Comparison of ENCODE assay signal across 13 cellular contexts in the genomic region with DNA sequence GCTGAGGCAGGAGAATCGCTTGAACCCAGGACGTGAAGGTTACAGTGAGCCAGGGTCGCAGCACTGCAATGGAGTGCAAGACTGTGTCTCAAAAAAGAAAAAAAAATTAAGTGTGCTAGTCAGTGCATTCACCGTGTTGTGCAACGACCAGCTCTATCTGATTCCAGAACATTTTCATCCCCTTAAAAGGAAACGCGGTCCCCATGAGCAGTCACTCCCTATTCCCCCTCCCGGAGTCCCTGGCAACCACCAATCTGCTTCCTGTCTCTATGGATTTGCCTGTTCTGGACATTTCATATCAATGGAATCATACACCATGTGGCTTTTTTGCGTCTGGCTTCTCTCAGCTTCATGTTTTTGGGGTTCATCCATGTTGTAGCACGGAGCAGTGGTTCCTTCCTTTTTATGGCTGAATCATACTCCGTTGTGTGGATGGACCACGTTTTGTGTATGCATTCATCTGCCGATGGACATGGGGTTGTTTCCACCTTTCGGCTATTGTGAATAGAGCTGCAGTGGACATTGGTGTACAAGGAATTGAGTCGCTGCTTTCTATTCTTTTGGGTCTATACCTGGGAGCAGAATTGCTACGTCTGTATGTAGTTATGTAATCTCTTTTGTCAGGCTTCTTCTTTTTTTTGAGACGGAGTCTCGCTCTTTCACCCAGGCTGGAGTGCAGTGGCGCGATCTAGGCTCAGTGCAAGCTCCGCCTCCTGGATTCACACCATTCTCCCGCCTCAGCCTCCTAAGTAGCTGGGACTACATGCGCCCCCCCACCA. TPM values are rescaled to one million over a fixed set of nuclear protein-coding genes. Genes with fewer than 3 reads are reported as not detected.
A peak's percentile ranks its signal among the peaks of the same experiment; 100 is the strongest.
DNase-seq lines count a peak whose midpoint lies in the region; ATAC-seq, FAIRE-seq and TF ChIP-seq lines count a peak whose summit lies in the region.
"Had no signal": no experiment of that assay in that cellular context is flagged by ENCODE, and none has a peak within 500 bp of the region (broad histone marks: within the 10 kb centered on the region; RNA-seq: fewer than 3 reads in every experiment).

No MANE protein-coding gene starts in this region.

- no peak overlapping the region for H2BK5ac ChIP-seq in trophoblast cell (ENCODE audit: low read depth, low read length, poor library complexity)

- CTCF ChIA-PET in HepG2 (lab: Yijun Ruan, JAX; ENCODE audit: low intra/inter-chr PET ratio, low total read pairs), result no interaction called here

- BruUV-seq in HepG2 (replicated peaks; lab: Mats Ljungman, UMichigan), result no TSS peak

- ATAC-seq in HepG2 (no peak), Right ventricle myocardium superior (ENCODE audit: poor library complexity) (peak; percentile 71), aorta (ENCODE audit: low FRiP score) (peak; percentile 84), HG03342 (IDR thresholded peaks at IDR 0.05; ENCODE audit: unreplicated experiment) (no peak), HG02571 (IDR thresholded peaks at IDR 0.05; ENCODE audit: unreplicated experiment) (no peak)
- ATAC-seq: SK-N-SH treated with all-trans-retinoic acid at 6 μM for 48 hours had no signal

- H3K23ac ChIP-seq in trophoblast cell (ENCODE audit: low read length), result no peak overlapping the region

- 89% methylated on average over 23 of the region's 23 CpGs for WGBS in liver
- 92% methylated on average over 23 of the region's 23 CpGs for WGBS in HepG2 (ENCODE audit: low lambda C conversion rate)
- no CpG with 5 or more reads among the region's 23 CpGs for WGBS in trophoblast cell (ENCODE audit: extremely low coverage, insufficient coverage, insufficient read length)
- 53 to 57% methylated on average over 23 of the region's 23 CpGs for WGBS in aorta, 2 donors

- no peaks in the 10 kb centered on the region for H3K36me3 ChIP-seq in liver (ENCODE audit: control insufficient read depth in 4 of 4, insufficient read depth in 3 of 4, low read depth in 1 of 4, low read length in 3 of 4)
- peaks cover 0 to 3% of the 10 kb centered on the region in 2 experiments; a peak in 1 of 5 replicates for H3K36me3 ChIP-seq in HepG2 (replicated peaks in 1 of 2; ENCODE audit: control insufficient read depth in 1 of 2, insufficient read depth in 2 of 2, low read length in 2 of 2)
- H3K36me3 ChIP-seq in trophoblast cell (ENCODE audit: control insufficient read depth in 1 of 2, insufficient read depth in 2 of 2, low read length in 2 of 2), result peaks cover 2 to 3% of the 10 kb centered on the region in 2 experiments
- no peaks in the 10 kb centered on the region for H3K36me3 ChIP-seq in aorta (ENCODE audit: control insufficient read depth in 1 of 2, insufficient read depth in 2 of 2, low read length in 1 of 2)

- FAIRE-seq in HepG2 (lab: Jason Lieb, UNC), result no peak

- H3K4me1 ChIP-seq in liver (ENCODE audit: control insufficient read depth in 4 of 4, insufficient read depth in 4 of 4, low read length in 3 of 4) (peaks cover 12 to 20% (median 16%) of the 10 kb centered on the region in 4 donors), HepG2 (ENCODE audit: insufficient read depth, low read length) (peaks cover 42% of the 10 kb centered on the region), trophoblast cell (ENCODE audit: control insufficient read depth in 1 of 2, insufficient read depth in 2 of 2, low read length in 2 of 2) (peaks cover 23 to 30% of the 10 kb centered on the region in 2 experiments), aorta (ENCODE audit: control insufficient read depth in 1 of 2, insufficient read depth in 2 of 2, low read length in 2 of 2) (no peaks in the 10 kb centered on the region)

- H3K4me3 ChIP-seq in liver (ENCODE audit: low read depth in 1 of 3, low read length in 3 of 3), result no peak overlapping the region
- no peak overlapping the region for H3K4me3 ChIP-seq in HepG2 (replicated peaks in 1 of 3; ENCODE audit: insufficient read depth in 1 of 3, low read depth in 2 of 3, low read length in 3 of 3)
- no peak overlapping the region for H3K4me3 ChIP-seq in trophoblast cell (ENCODE audit: low read depth, low read length)
- H3K4me3 ChIP-seq in aorta (ENCODE audit: low read length in 2 of 2), result no peak overlapping the region

- no peak overlapping the region for H4K8ac ChIP-seq in trophoblast cell (ENCODE audit: low read depth, low read length)

- H3K18ac ChIP-seq in trophoblast cell (ENCODE audit: low read length), result no peak overlapping the region

- peak overlapping the region; percentile 63 for H3K4ac ChIP-seq in trophoblast cell (ENCODE audit: low read depth, low read length)

- no peak overlapping the region for H2AFZ ChIP-seq in HepG2 (ENCODE audit: low read length)
- H2AFZ ChIP-seq in trophoblast cell (ENCODE audit: insufficient read depth, low read length, poor library complexity), result no peak overlapping the region

- no peaks in the 10 kb centered on the region for H4K20me1 ChIP-seq in HepG2 (ENCODE audit: insufficient read depth, low read length)

- no peak for TF ChIP-seq CTCF in liver (IDR thresholded peaks at IDR 0.05; ENCODE audit: low read depth, low read length, missing input control)
- no peak for TF ChIP-seq CTCF in HepG2 (CRISPR knock-in tag; IDR thresholded peaks at IDR 0.05)

- H3K9ac ChIP-seq in liver (ENCODE audit: low read depth in 1 of 2, low read length in 2 of 2) (no peak overlapping the region), HepG2 (ENCODE audit: insufficient read depth, low read depth, low read length) (no peak overlapping the region), trophoblast cell (ENCODE audit: low read length) (no peak overlapping the region)

- H4K91ac ChIP-seq in trophoblast cell (ENCODE audit: low read depth, low read length), result no peak overlapping the region

- H3K14ac ChIP-seq in trophoblast cell (ENCODE audit: low read length), result peak overlapping the region; percentile 35

- TF ChIP-seq EP300 in HepG2 (IDR thresholded peaks at IDR 0.05; ENCODE audit: low read depth in 2 of 2, low read length in 2 of 2), result no peak
- TF ChIP-seq EP300 in HepG2 (CRISPR knock-in tag; IDR thresholded peaks at IDR 0.05; ENCODE audit: borderline replicate concordance), result no peak

- in situ Hi-C loops in HepG2 (cut with HindIII; ENCODE audit: extremely low pct_ligation_motif_present, low pct_unique_long_range_greater_than_20kb), result no loop called here

- intact Hi-C loops in HepG2 (cut with micrococcal nuclease; ENCODE audit: unreplicated experiment), result no loop called here
- intact Hi-C loops in Right ventricle myocardium superior (cut with DNase I), result no loop called here
- intact Hi-C loops in aorta (cut with DNase I), result loop anchor here (2.0 to 5.0 kb wide), 2 partner anchors 13 to 42 kb away; no protein-coding TSS in a partner anchor

- H3K9me3 ChIP-seq in liver (ENCODE audit: control insufficient read depth in 4 of 4, low read length in 3 of 4), result no peaks in the 10 kb centered on the region
- no peaks in the 10 kb centered on the region for H3K9me3 ChIP-seq in HepG2 (ENCODE audit: low read length)
- H3K9me3 ChIP-seq in trophoblast cell (ENCODE audit: insufficient read depth, low read depth, low read length), result no peaks in the 10 kb centered on the region
- H3K9me3 ChIP-seq in aorta (ENCODE audit: control insufficient read depth, low read length), result no peaks in the 10 kb centered on the region

- H3K27ac ChIP-seq in liver (ENCODE audit: low read depth in 1 of 2, low read length in 2 of 2) (peak overlapping the region in 1 of 2 donors; percentile 66), HepG2 (ENCODE audit: extremely low read length, insufficient read depth, low read length) (no peak overlapping the region), trophoblast cell (ENCODE audit: low read depth, low read length) (peak overlapping the region; percentile 31), aorta (ENCODE audit: low read depth in 1 of 2, low read length in 2 of 2) (peak overlapping the region; percentile 73 to 79)

- H2BK120ac ChIP-seq in trophoblast cell (ENCODE audit: insufficient read depth, low read length, poor library complexity), result no peak overlapping the region

- no peak overlapping the region for H2BK12ac ChIP-seq in trophoblast cell (ENCODE audit: low read length)

- TF ChIP-seq RAD21 in liver (IDR thresholded peaks at IDR 0.05) (peak in 1 of 2 donors; percentile 8), HepG2 (CRISPR knock-in tag; IDR thresholded peaks at IDR 0.05) (no peak)

- peaks cover 14% of the 10 kb centered on the region for H3K79me1 ChIP-seq in trophoblast cell (ENCODE audit: low read length)

- H3K4me2 ChIP-seq in HepG2 (ENCODE audit: low read depth, low read length) (no peak overlapping the region), trophoblast cell (ENCODE audit: low read length) (no peak overlapping the region)

- DNase-seq in HepG2 (ENCODE audit: low spot score) (no peak), Right ventricle myocardium superior (peak; percentile 66), trophoblast cell (peak in 1 of 2 donors; percentile 57), aorta (peak; percentile 86 to 87)
- DNase-seq in activated CD4-positive, alpha-beta T cell treated with anti-CD3 and anti-CD28 coated beads for 48 hours, result no peak
- DNase-seq: activated CD8-positive, alpha-beta memory T cell treated with anti-CD3 and anti-CD28 coated beads for 24 hours; amygdala; GOT3; NCI-H526 had no signal

- H3K27me3 ChIP-seq in liver (ENCODE audit: control insufficient read depth in 4 of 4, insufficient read depth in 4 of 4, low read length in 3 of 4), result no peaks in the 10 kb centered on the region
- no peaks in the 10 kb centered on the region for H3K27me3 ChIP-seq in HepG2 (ENCODE audit: control insufficient read depth in 1 of 2, insufficient read depth in 2 of 2, low read length in 2 of 2)
- H3K27me3 ChIP-seq in trophoblast cell (ENCODE audit: insufficient read depth, low read length), result no peaks in the 10 kb centered on the region
- no peaks in the 10 kb centered on the region for H3K27me3 ChIP-seq in aorta (ENCODE audit: control insufficient read depth in 1 of 2, insufficient read depth in 2 of 2, low read length in 1 of 2)

- H2AK5ac ChIP-seq in trophoblast cell (ENCODE audit: low read length), result no peak overlapping the region

- H4K12ac ChIP-seq in trophoblast cell (ENCODE audit: low read depth, low read length), result no peak overlapping the region

- TF ChIP-seq POLR2A in HepG2 (IDR thresholded peaks at IDR 0.05; ENCODE audit: insufficient read depth in 1 of 2, low read depth in 2 of 2, low read length in 2 of 2), result no peak

- H3K79me2 ChIP-seq in HepG2 (ENCODE audit: insufficient read depth, low read length) (peaks cover 25% of the 10 kb centered on the region), trophoblast cell (ENCODE audit: control insufficient read depth, insufficient read depth, low read length, poor library complexity) (peaks cover 9% of the 10 kb centered on the region)

- POLR2A ChIA-PET in HepG2 (lab: Yijun Ruan, JAX), result no interaction called here

RNA-seq across cellular contexts. Expression of a gene that starts 19.8 kb away (rescaled TPM):
- 10 to 100 TPM; 21.5 to 32.5 TPM for total RNA-seq in liver
- 10 to 100 TPM in 1 of 2 donors, 1 to 10 TPM in 1; 9.1 to 20.5 TPM for polyA plus RNA-seq in liver
- 14.1 and 18.0 TPM in 2 replicates for total RNA-seq in HepG2 (2016; rRNA removed; fragmentation: Illumina TruSeq; extraction: Trizol)
- 13.9 and 14.5 TPM in 2 replicates for total RNA-seq in HepG2 (2016; cell fraction: cytosol; rRNA removed; fragmentation: Illumina TruSeq; extraction: Trizol; ENCODE audit: low read depth)
- 10.1 and 18.6 TPM in 2 replicates for total RNA-seq in HepG2 (2016; cell fraction: insoluble cytoplasmic fraction; rRNA removed; fragmentation: Illumina TruSeq; extraction: Trizol)
- 10.7 and 11.5 TPM in 2 replicates for total RNA-seq in HepG2 (2016; cell fraction: membrane; rRNA removed; fragmentation: Illumina TruSeq; extraction: Trizol)
- 22.1 and 24.4 TPM in 2 replicates for total RNA-seq in HepG2 (2016; cell fraction: nucleus; rRNA removed; fragmentation: Illumina TruSeq; extraction: Trizol)
- 18.3 and 23.4 TPM in 2 replicates for polyA plus RNA-seq in HepG2 (2011; rRNA removed)
- 7.2 and 9.7 TPM in 2 replicates for polyA plus RNA-seq in HepG2 (2011; cell fraction: cytosol; rRNA removed)
- 169 and 196 TPM in 2 replicates for polyA plus RNA-seq in HepG2 (2011; cell fraction: nucleus; rRNA removed)
- polyA plus RNA-seq in HepG2 (2012), result 15.6 and 21.8 TPM in 2 replicates
- polyA plus RNA-seq in HepG2 (2016; cell fraction: cytosol; fragmentation: Illumina TruSeq; extraction: Trizol; ENCODE audit: low read depth), result 1.5 and 1.8 TPM in 2 replicates
- polyA plus RNA-seq in HepG2 (2016; cell fraction: insoluble cytoplasmic fraction; fragmentation: Illumina TruSeq; extraction: Trizol; ENCODE audit: low read depth), result 11.9 and 14.6 TPM in 2 replicates
- polyA plus RNA-seq in HepG2 (2016; cell fraction: membrane; fragmentation: Illumina TruSeq; extraction: Trizol; ENCODE audit: low read depth), result 3.6 and 3.7 TPM in 2 replicates
- polyA plus RNA-seq in HepG2 (2016; cell fraction: nucleus; fragmentation: Illumina TruSeq; extraction: Trizol; ENCODE audit: insufficient read depth, low read depth), result 77.8 and 81.3 TPM in 2 replicates
- 28.0 and 67.0 TPM in 2 replicates for polyA minus RNA-seq in HepG2 (2011; rRNA and poly(A)+ RNA removed; ENCODE audit: low replicate concordance)
- polyA minus RNA-seq in HepG2 (2011; cell fraction: cytosol; rRNA and poly(A)+ RNA removed), result 11.5 and 11.6 TPM in 2 replicates
- polyA minus RNA-seq in HepG2 (2011; cell fraction: nucleus; rRNA and poly(A)+ RNA removed), result 37.3 and 38.0 TPM in 2 replicates
- 32.4 TPM for total RNA-seq in Right ventricle myocardium superior
- 64.1 and 65.1 TPM in 2 replicates for polyA plus RNA-seq in trophoblast cell (2013)
- 100 to 1,000 TPM; 165 to 176 TPM for total RNA-seq in aorta
- 100 to 1,000 TPM in 1 of 2 donors, 10 to 100 TPM in 1; 34.3 to 183 TPM for polyA plus RNA-seq in aorta

RNA-seq across cellular contexts. Expression of a gene that starts 20.1 kb away (rescaled TPM):
- total RNA-seq in liver (1 to 10 TPM; 3.3 to 5.7 TPM), HepG2 (2016; rRNA removed; fragmentation: Illumina TruSeq; extraction: Trizol) (17.5 and 19.1 TPM in 2 replicates), Right ventricle myocardium superior (4.5 TPM), aorta (1 to 10 TPM; 5.8 to 7.2 TPM)
- polyA plus RNA-seq in liver (1 to 10 TPM; 3.3 to 4.2 TPM), HepG2 (2011; rRNA removed) (7.1 and 7.8 TPM in 2 replicates), aorta (10 to 100 TPM in 1 of 2 donors, 1 to 10 TPM in 1; 4.5 to 15.1 TPM)
- total RNA-seq in HepG2 (2016; cell fraction: cytosol; rRNA removed; fragmentation: Illumina TruSeq; extraction: Trizol; ENCODE audit: low read depth), result 7.9 and 8.8 TPM in 2 replicates
- 17.4 and 19.5 TPM in 2 replicates for total RNA-seq in HepG2 (2016; cell fraction: insoluble cytoplasmic fraction; rRNA removed; fragmentation: Illumina TruSeq; extraction: Trizol)
- 10.4 and 12.6 TPM in 2 replicates for total RNA-seq in HepG2 (2016; cell fraction: membrane; rRNA removed; fragmentation: Illumina TruSeq; extraction: Trizol)
- total RNA-seq in HepG2 (2016; cell fraction: nucleus; rRNA removed; fragmentation: Illumina TruSeq; extraction: Trizol), result 10.9 and 13.5 TPM in 2 replicates
- polyA plus RNA-seq in HepG2 (2011; cell fraction: cytosol; rRNA removed), result 4.3 and 7.7 TPM in 2 replicates
- polyA plus RNA-seq in HepG2 (2011; cell fraction: nucleus; rRNA removed), result 9.4 and 9.9 TPM in 2 replicates
- polyA plus RNA-seq in HepG2 (2012), result 5.2 and 6.2 TPM in 2 replicates
- 4.1 and 4.3 TPM in 2 replicates for polyA plus RNA-seq in HepG2 (2016; cell fraction: cytosol; fragmentation: Illumina TruSeq; extraction: Trizol; ENCODE audit: low read depth)
- polyA plus RNA-seq in HepG2 (2016; cell fraction: insoluble cytoplasmic fraction; fragmentation: Illumina TruSeq; extraction: Trizol; ENCODE audit: low read depth), result 20.4 and 22.5 TPM in 2 replicates
- 5.6 and 9.6 TPM in 2 replicates for polyA plus RNA-seq in HepG2 (2016; cell fraction: membrane; fragmentation: Illumina TruSeq; extraction: Trizol; ENCODE audit: low read depth)
- 26.2 and 30.0 TPM in 2 replicates for polyA plus RNA-seq in HepG2 (2016; cell fraction: nucleus; fragmentation: Illumina TruSeq; extraction: Trizol; ENCODE audit: insufficient read depth, low read depth)
- 6.4 and 32.7 TPM in 2 replicates for polyA minus RNA-seq in HepG2 (2011; rRNA and poly(A)+ RNA removed; ENCODE audit: low replicate concordance)
- 2.3 and 4.7 TPM in 2 replicates for polyA minus RNA-seq in HepG2 (2011; cell fraction: cytosol; rRNA and poly(A)+ RNA removed)
- 3.7 and 4.2 TPM in 2 replicates for polyA minus RNA-seq in HepG2 (2011; cell fraction: nucleus; rRNA and poly(A)+ RNA removed)
- 31.7 and 32.6 TPM in 2 replicates for polyA plus RNA-seq in trophoblast cell (2013)

Comparison
In these comparisons a context has a peak if more than half of its experiments do, and no peak if none do; other contexts are left out.
1. ATAC-seq: peak in Right ventricle myocardium superior (single experiment) and aorta (single experiment); none in HepG2 (single experiment), HG03342 (single experiment) and HG02571 (single experiment).
2. DNase-seq: peak in Right ventricle myocardium superior (single experiment) and aorta (2 of 2); none in HepG2 (single experiment) and activated CD4-positive, alpha-beta T cell treated with anti-CD3 and anti-CD28 coated beads for 48 hours (single experiment).
3. intact Hi-C loops: an anchor here in aorta (2.0 to 5.0 kb wide); none called in HepG2 and Right ventricle myocardium superior.